20 cellular contexts compared by ENCODE assay signal in genomic region chr2:117378653-117379052, GRCh38.
DNase-seq lines count a peak whose midpoint lies in the region; ATAC-seq, FAIRE-seq and TF ChIP-seq lines count a peak whose summit lies in the region.
"Had no signal": no experiment of that assay in that cellular context is flagged by ENCODE, and none has a peak within 500 bp of the region (broad histone marks: within the 10 kb centered on the region; RNA-seq: fewer than 3 reads in every experiment).

No MANE protein-coding gene starts in this region.

- no peak overlapping the region for H3K27ac ChIP-seq in pancreas
- H3K27ac ChIP-seq: A549, right atrium auricular region had no signal

- DNase-seq in activated CD4-positive, CD25-positive, alpha-beta regulatory T cell treated with anti-CD3 and anti-CD28 coated beads, Interleukin-2, amount 50 U/mL, for 72 hours, result no peak
- no peak for DNase-seq in pancreas
- DNase-seq in AML-193 (lab: John Stamatoyannopoulos, UW), result no peak
- DNase-seq: activated CD4-positive, alpha-beta memory T cell treated with anti-CD3 and anti-CD28 coated beads, Interleukin-2, amount 10 ng/mL, durations not matched to agents 7 days and 5 days; caudate nucleus; CD4-positive, CD25-positive, alpha-beta regulatory T cell; effector memory CD4-positive, alpha-beta T cell; HFFc6; mammary epithelial cell; NCI-H1694; NCI-H510A; nephron progenitor cell had no signal

- no peaks in the 10 kb centered on the region for H3K4me1 ChIP-seq in pancreas
- H3K4me1 ChIP-seq: A549, right atrium auricular region had no signal

- no peak overlapping the region for H3K4me3 ChIP-seq in pancreas
- H3K4me3 ChIP-seq: A549, right atrium auricular region had no signal

- 16 to 26% methylated on average over 4 of the region's 4 CpGs for WGBS in pancreas, 2 donors

- no peak for TF ChIP-seq POLR2A in GM18505 (IDR thresholded peaks at IDR 0.05; ENCODE audit: borderline replicate concordance, extremely low read depth, insufficient read depth, insufficient read length)

- no peaks in the 10 kb centered on the region for H3K27me3 ChIP-seq in pancreas
- H3K27me3 ChIP-seq: right atrium auricular region had no signal

- no peaks in the 10 kb centered on the region for H3K9me3 ChIP-seq in pancreas
- H3K9me3 ChIP-seq: A549, right atrium auricular region had no signal

- TF ChIP-seq CTCF in pancreas (IDR thresholded peaks at IDR 0.05), result no peak

- intact Hi-C loops in pancreas (cut with DNase I), result no loop called here

- no peaks in the 10 kb centered on the region for H3K36me3 ChIP-seq in pancreas
- H3K36me3 ChIP-seq: right atrium auricular region had no signal

- no peak for FAIRE-seq in pancreas (lab: Jason Lieb, UNC)
- FAIRE-seq: A549 had no signal

- ATAC-seq in GM18505 (IDR thresholded peaks at IDR 0.05; ENCODE audit: unreplicated experiment) (peak; percentile 85), GM19468 (IDR thresholded peaks at IDR 0.05; ENCODE audit: extremely low read depth, unreplicated experiment) (peak; percentile 96), HG02884 (IDR thresholded peaks at IDR 0.05; ENCODE audit: unreplicated experiment) (peak; percentile 47), HG03469 (IDR thresholded peaks at IDR 0.05; ENCODE audit: unreplicated experiment) (peak; percentile 61), pancreas (no peak), GM18502 (IDR thresholded peaks at IDR 0.05; ENCODE audit: poor library complexity, unreplicated experiment) (no peak)
- ATAC-seq: A549, Panc1 had no signal

Comparison
In these comparisons a context has a peak if more than half of its experiments do, and no peak if none do; other contexts are left out.
1. ATAC-seq: peak in GM18505 (single experiment), GM19468 (single experiment), HG02884 (single experiment) and HG03469 (single experiment); none in pancreas (0 of 4) and GM18502 (single experiment).